In the genomic region with DNA sequence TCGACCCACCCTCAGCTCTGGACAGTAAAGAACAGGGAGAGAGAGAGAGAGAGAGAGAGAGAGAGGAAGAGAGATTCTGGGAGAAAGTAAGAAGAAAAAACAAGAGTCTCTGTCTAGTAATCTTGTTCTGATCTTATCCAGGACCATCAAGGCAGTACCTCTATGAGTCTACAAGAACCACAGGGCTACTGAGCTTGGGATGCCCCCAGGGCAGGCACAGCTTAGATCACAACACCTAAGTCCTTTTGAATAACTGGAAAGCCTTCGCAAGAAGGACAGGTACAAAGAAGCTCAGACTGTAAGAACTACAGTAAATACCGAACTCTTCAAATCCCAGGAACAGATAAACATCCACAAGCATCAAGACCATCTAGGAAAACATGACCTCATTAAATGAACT, we compare ENCODE assay signal across 26 cellular contexts. TPM values are rescaled to one million over a fixed set of nuclear protein-coding genes. Genes with fewer than 3 reads are reported as not detected.
"Had no signal": no experiment of that assay in that cellular context is flagged by ENCODE, and none has a peak within 500 bp of the region (broad histone marks: within the 10 kb centered on the region; RNA-seq: fewer than 3 reads in every experiment).

No MANE protein-coding gene starts in this region.

- ATAC-seq: effector memory CD8-positive, alpha-beta T cell; esophagus mucosa; foreskin keratinocyte; gastrocnemius medialis; gastroesophageal sphincter; heart left ventricle; heart right ventricle had no signal

- H3K27ac ChIP-seq: colonic mucosa, coronary artery, dorsolateral prefrontal cortex, epithelial cell of prostate, esophagus muscularis mucosa, esophagus squamous epithelium, foreskin keratinocyte, gastrocnemius medialis, gastroesophageal sphincter, heart left ventricle, heart right ventricle had no signal

- H3K36me3 ChIP-seq: colonic mucosa, esophagus muscularis mucosa, esophagus squamous epithelium, gastrocnemius medialis, gastroesophageal sphincter, heart left ventricle, heart right ventricle had no signal

- H3K27me3 ChIP-seq: colonic mucosa, esophagus squamous epithelium, gastrocnemius medialis, heart left ventricle, heart right ventricle had no signal

- H3K4me1 ChIP-seq: colonic mucosa, esophagus muscularis mucosa, foreskin keratinocyte, gastrocnemius medialis, gastroesophageal sphincter, heart left ventricle, heart right ventricle had no signal

- H3K4me3 ChIP-seq: colonic mucosa, coronary artery, dorsolateral prefrontal cortex, esophagus muscularis mucosa, esophagus squamous epithelium, gastrocnemius medialis, gastroesophageal sphincter, heart left ventricle, heart right ventricle had no signal

- H3K9me3 ChIP-seq: colonic mucosa, esophagus squamous epithelium, gastrocnemius medialis had no signal

- DNase-seq: colonic mucosa; cortex of kidney; dermis blood vessel endothelial cell; dorsolateral prefrontal cortex; effector CD4-positive, alpha-beta T cell; effector CD8-positive, alpha-beta T cell; effector memory CD4-positive, alpha-beta T cell; effector memory CD8-positive, alpha-beta T cell; endodermal cell; erythroblast; esophagus squamous epithelium; foreskin fibroblast; foreskin keratinocyte; foreskin melanocyte; gastrocnemius medialis; glutamatergic neuron; head of caudate nucleus; heart left ventricle; heart right ventricle had no signal

RNA-seq across cellular contexts. Expression of a gene that starts 51.4 kb away (rescaled TPM):
- polyA plus RNA-seq: endothelial cell of umbilical vein, fibroblast of lung had no signal
